Comparison of ENCODE assay signal across 12 cellular contexts in the genomic region with DNA sequence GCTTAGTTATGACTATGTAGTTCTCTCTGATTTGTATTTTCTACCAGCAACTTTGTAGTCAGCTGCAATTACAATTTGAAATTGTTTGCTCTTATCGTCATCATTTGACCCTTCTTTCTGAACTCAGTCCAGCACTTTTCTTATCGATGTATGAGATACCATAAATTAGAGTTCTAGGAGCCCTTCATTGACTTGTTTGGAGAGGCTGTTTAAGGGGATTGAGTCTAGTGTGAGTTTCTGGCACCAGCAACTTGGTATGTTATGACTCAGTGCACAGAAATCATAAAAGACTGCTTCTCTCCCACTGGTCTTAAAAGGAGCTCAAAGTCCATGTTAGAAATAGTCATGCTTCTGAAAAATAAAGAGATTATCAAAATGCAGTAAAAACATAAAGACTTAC.
DNase-seq lines count a peak whose midpoint lies in the region; ATAC-seq, FAIRE-seq and TF ChIP-seq lines count a peak whose summit lies in the region.
"Had no signal": no experiment of that assay in that cellular context is flagged by ENCODE, and none has a peak within 500 bp of the region (broad histone marks: within the 10 kb centered on the region; RNA-seq: fewer than 3 reads in every experiment).

No MANE protein-coding gene starts in this region.

- peaks cover 31% of the 10 kb centered on the region for H3K4me1 Mint-ChIP-seq in astrocyte (ENCODE audit: low read depth, unreplicated experiment)
- H3K4me1 Mint-ChIP-seq: CD4-positive, CD25-positive, alpha-beta regulatory T cell had no signal

- POLR2A ChIA-PET in A673 (lab: Charles Lee; ENCODE audit: low non-redundant PET) = no interaction called here

- H3K36me3 Mint-ChIP-seq in astrocyte (ENCODE audit: low read depth, unreplicated experiment) = no peaks in the 10 kb centered on the region
- H3K36me3 Mint-ChIP-seq: CD4-positive, CD25-positive, alpha-beta regulatory T cell had no signal

- no peak overlapping the region for H3K4me3 ChIP-seq in A673 (ENCODE audit: low read depth, low read length, poor library complexity, severe bottlenecking)
- no peak overlapping the region for H3K4me3 ChIP-seq in astrocyte (ENCODE audit: insufficient read depth, low read depth, low read length)
- no peak overlapping the region for H3K4me3 ChIP-seq in left lung

- TF ChIP-seq CTCF in A673 (conservative IDR thresholded peaks at IDR 0.05; ENCODE audit: low read depth, low read length) (no peak), astrocyte (IDR thresholded peaks at IDR 0.05; ENCODE audit: insufficient read depth, low read depth, low read length) (no peak), left lung (IDR thresholded peaks at IDR 0.05) (no peak)

- no peaks in the 10 kb centered on the region for H3K9me3 Mint-ChIP-seq in astrocyte (ENCODE audit: unreplicated experiment)

- intact Hi-C loops in A673 (cut with micrococcal nuclease; ENCODE audit: unreplicated experiment) (no loop called here), left lung (cut with DNase I) (no loop called here)

- no peaks in the 10 kb centered on the region for H3K27me3 ChIP-seq in A673 (replicated peaks; ENCODE audit: insufficient read depth, low read depth, low read length, poor library complexity)
- H3K27me3 ChIP-seq in astrocyte (ENCODE audit: insufficient read depth, low read length) = no peaks in the 10 kb centered on the region
- no peaks in the 10 kb centered on the region for H3K27me3 ChIP-seq in left lung

- CTCF ChIA-PET in A673 (lab: Charles Lee) = no interaction called here

- H3K36me3 ChIP-seq in A673 (ENCODE audit: insufficient read depth, low read length, poor library complexity, severe bottlenecking) (no peaks in the 10 kb centered on the region), astrocyte (ENCODE audit: insufficient read depth, low read length) (no peaks in the 10 kb centered on the region), left lung (no peaks in the 10 kb centered on the region)

- peak; percentile 96 for FAIRE-seq in astrocyte (lab: Jason Lieb, UNC)
- FAIRE-seq: GM19239 had no signal

- BruUV-seq in A673 (replicated peaks; lab: Mats Ljungman, UMichigan) = no TSS peak

- H3K79me2 ChIP-seq in astrocyte (ENCODE audit: insufficient read depth, low read length) = no peaks in the 10 kb centered on the region

- no peaks in the 10 kb centered on the region for H3K27me3 Mint-ChIP-seq in astrocyte (ENCODE audit: low read depth, unreplicated experiment)
- H3K27me3 Mint-ChIP-seq: CD4-positive, CD25-positive, alpha-beta regulatory T cell had no signal

- peak overlapping the region; percentile 95 for H3K27ac Mint-ChIP-seq in astrocyte (ENCODE audit: unreplicated experiment)
- H3K27ac Mint-ChIP-seq: CD4-positive, CD25-positive, alpha-beta regulatory T cell had no signal

- H2AFZ ChIP-seq in astrocyte (ENCODE audit: low read depth, low read length) = no peak overlapping the region

- no peak overlapping the region for H3K9ac ChIP-seq in astrocyte (ENCODE audit: low read length)

- H3K4me1 ChIP-seq in A673 (ENCODE audit: insufficient read depth, low read length, poor library complexity, severe bottlenecking) (no peaks in the 10 kb centered on the region), astrocyte (ENCODE audit: insufficient read depth, low read length) (peaks cover 20% of the 10 kb centered on the region), left lung (no peaks in the 10 kb centered on the region)

- H3K9me3 ChIP-seq in A673 (ENCODE audit: low read depth, low read length, poor library complexity, severe bottlenecking) (no peaks in the 10 kb centered on the region), astrocyte (ENCODE audit: insufficient read depth, low read depth, low read length) (no peaks in the 10 kb centered on the region), left lung (no peaks in the 10 kb centered on the region)

- H3K4me3 Mint-ChIP-seq in astrocyte (ENCODE audit: unreplicated experiment) = peak overlapping the region; percentile 75
- H3K4me3 Mint-ChIP-seq: CD4-positive, CD25-positive, alpha-beta regulatory T cell had no signal

- H4K20me1 ChIP-seq in astrocyte (ENCODE audit: insufficient read depth, low read length) = no peaks in the 10 kb centered on the region

- peak; percentile 69 for ATAC-seq in HG03432 (IDR thresholded peaks at IDR 0.05; ENCODE audit: unreplicated experiment)
- ATAC-seq in left lung = peak; percentile 86

- H3K4me2 ChIP-seq in astrocyte (ENCODE audit: low read length) = peak overlapping the region; percentile 59

- H3K27ac ChIP-seq in A673 (ENCODE audit: low read depth, low read length, poor library complexity, severe bottlenecking) (no peak overlapping the region), astrocyte (ENCODE audit: low read depth, low read length) (peak overlapping the region; percentile 26), left lung (peak overlapping the region in 1 of 2 donors; percentile 22)

- peak; percentile 39 for DNase-seq in A673 (ENCODE audit: low spot score)
- peak; percentile 89 for DNase-seq in astrocyte (ENCODE audit: low read depth)
- no peak for DNase-seq in left lung
- DNase-seq in stimulated activated CD8-positive, alpha-beta memory T cell treated with anti-CD3 and anti-CD28 coated beads, Interleukin-4, amount 100 ng/mL, for 48 hours = no peak
- DNase-seq in GDM1 (lab: John Stamatoyannopoulos, UW) = no peak
- no peak for DNase-seq in activated CD4-positive, CD25-positive, alpha-beta regulatory T cell treated with anti-CD3 and anti-CD28 coated beads, Interleukin-2, amount 50 U/mL, for 72 hours
- DNase-seq in stimulated activated CD4-positive, alpha-beta T cell treated with anti-CD3 and anti-CD28 coated beads, Interleukin-4, amount 100 ng/mL, for 1 hour = no peak
- DNase-seq: CD4-positive, CD25-positive, alpha-beta regulatory T cell; cerebellar nuclear complex; mesendoderm had no signal

Comparison
In these comparisons a context has a peak if more than half of its experiments do, and no peak if none do; other contexts are left out.
1. DNase-seq: peak in A673 (single experiment) and astrocyte (single experiment); none in left lung (0 of 2), stimulated activated CD8-positive, alpha-beta memory T cell treated with anti-CD3 and anti-CD28 coated beads, Interleukin-4, amount 100 ng/mL, for 48 hours (single experiment), GDM1 (single experiment), activated CD4-positive, CD25-positive, alpha-beta regulatory T cell treated with anti-CD3 and anti-CD28 coated beads, Interleukin-2, amount 50 U/mL, for 72 hours (single experiment) and stimulated activated CD4-positive, alpha-beta T cell treated with anti-CD3 and anti-CD28 coated beads, Interleukin-4, amount 100 ng/mL, for 1 hour (single experiment).